ENCODE assay signal across 17 cellular contexts in genomic region chr6:29720863-29721262, GRCh38. TPM values are rescaled to one million over a fixed set of nuclear protein-coding genes. Genes with fewer than 3 reads are reported as not detected.
DNase-seq lines count a peak whose midpoint lies in the region; ATAC-seq, FAIRE-seq and TF ChIP-seq lines count a peak whose summit lies in the region.
"Had no signal": no experiment of that assay in that cellular context is flagged by ENCODE, and none has a peak within 500 bp of the region (broad histone marks: within the 10 kb centered on the region; RNA-seq: fewer than 3 reads in every experiment).

No MANE protein-coding gene starts in this region.

- WGBS in HepG2 (ENCODE audit: low lambda C conversion rate) = 3% methylated on average over 2 of the region's 2 CpGs
- WGBS in right lobe of liver (ENCODE audit: insufficient coverage, low coverage, low lambda C conversion rate, missing lambda C conversion rate) = 19% methylated on average over 2 of the region's 2 CpGs
- 11% methylated on average over 2 of the region's 2 CpGs for WGBS in GM12878 (ENCODE audit: insufficient coverage, insufficient replicate concordance, low lambda C conversion rate, missing lambda C conversion rate)
- WGBS in pancreas, 2 donors = 15 to 28% methylated on average over 2 of the region's 2 CpGs

- no peaks in the 10 kb centered on the region for H3K79me2 ChIP-seq in HepG2 (ENCODE audit: insufficient read depth, low read length)
- H3K79me2 ChIP-seq in GM12878 (ENCODE audit: control insufficient read depth, insufficient read depth, low read length) = peaks cover 34% of the 10 kb centered on the region

- TF ChIP-seq RAD21 in HepG2 (CRISPR knock-in tag; IDR thresholded peaks at IDR 0.05) (no peak), GM12878 (IDR thresholded peaks at IDR 0.05; ENCODE audit: insufficient read depth, low read depth, low read length) (no peak)

- TF ChIP-seq POLR2A in HepG2 (IDR thresholded peaks at IDR 0.05; ENCODE audit: insufficient read depth in 1 of 2, low read depth in 2 of 2, low read length in 2 of 2) = no peak
- no peak for TF ChIP-seq POLR2A in right lobe of liver (IDR thresholded peaks at IDR 0.05)
- no peak for TF ChIP-seq POLR2A in GM12878 (IDR thresholded peaks at IDR 0.05; ENCODE audit: low read depth, low read length)

- intact Hi-C loops in HepG2 (cut with micrococcal nuclease; ENCODE audit: unreplicated experiment) (no loop called here), right lobe of liver (cut with DNase I) (no loop called here), GM12878 (cut with micrococcal nuclease; ENCODE audit: unreplicated experiment) (loop anchor here (10.0 kb wide), 1 partner anchor 224 kb away; the partner anchor contains the start of gene HLA-A), pancreas (cut with DNase I) (no loop called here)

- H3K9me3 ChIP-seq in HepG2 (ENCODE audit: low read length) (no peaks in the 10 kb centered on the region), right lobe of liver (no peaks in the 10 kb centered on the region), GM12878 (replicated peaks; ENCODE audit: control insufficient read depth, insufficient read depth, low read length) (no peaks in the 10 kb centered on the region), pancreas (no peaks in the 10 kb centered on the region)
- H3K9me3 ChIP-seq: colonic mucosa had no signal

- FAIRE-seq in HepG2 (lab: Jason Lieb, UNC) (no peak), GM12878 (lab: Jason Lieb, UNC) (no peak), pancreas (lab: Jason Lieb, UNC) (no peak)
- FAIRE-seq: frontal cortex had no signal

- no peak overlapping the region for H3K27ac ChIP-seq in HepG2 (ENCODE audit: extremely low read length, insufficient read depth, low read length)
- H3K27ac ChIP-seq in right lobe of liver = no peak overlapping the region
- H3K27ac ChIP-seq in GM12878 (ENCODE audit: control insufficient read depth, insufficient read depth) = no peak overlapping the region
- H3K27ac ChIP-seq in pancreas = no peak overlapping the region
- H3K27ac ChIP-seq: colonic mucosa, KMS-11 had no signal

- H3K4me2 ChIP-seq in HepG2 (ENCODE audit: low read depth, low read length) (no peak overlapping the region), GM12878 (ENCODE audit: control insufficient read depth, insufficient read depth) (no peak overlapping the region)
- H3K4me2 ChIP-seq: KMS-11 had no signal

- H3K27me3 ChIP-seq in HepG2 (ENCODE audit: control insufficient read depth in 1 of 2, insufficient read depth in 2 of 2, low read length in 2 of 2) (peaks cover 2 to 7% of the 10 kb centered on the region in 2 experiments; a peak in 2 of 5 replicates), right lobe of liver (no peaks in the 10 kb centered on the region), GM12878 (replicated peaks in 1 of 2; ENCODE audit: control insufficient read depth in 2 of 2, insufficient read depth in 2 of 2, low read length in 1 of 2) (no peaks in the 10 kb centered on the region), pancreas (no peaks in the 10 kb centered on the region)
- H3K27me3 ChIP-seq: colonic mucosa had no signal

- SMC1A ChIA-PET in GM12878 (lab: Charles Lee; ENCODE audit: uncharacterized antibody, unreplicated experiment) = interaction anchor here (1.2 to 1.8 kb wide), 3 partner anchors 12 to 71 kb away, joined by 3 to 9 read pairs (median 6); no protein-coding TSS in a partner anchor

- DNase-seq in HepG2 (ENCODE audit: low spot score) (no peak), right lobe of liver (no peak), HT-29 (ENCODE audit: low spot score) (peak; percentile 11), GM12878 (ENCODE audit: low read depth, low spot score) (no peak), NCI-H2227 (lab: John Stamatoyannopoulos, UW; ENCODE audit: unreplicated experiment) (no peak), pancreas (no peak), midbrain (lab: John Stamatoyannopoulos, UW) (no peak), NCI-H1694 treated with DMSO at 0.1 percent for 48 hours (lab: John Stamatoyannopoulos, UW) (no peak)
- DNase-seq: activated CD4-positive, CD25-positive, alpha-beta regulatory T cell treated with anti-CD3 and anti-CD28 coated beads, Interleukin-2, amount 50 U/mL, for 72 hours; colonic mucosa; GOT3; NCI-H1436; SIG-M5 had no signal

- H3K36me3 ChIP-seq in HepG2 (replicated peaks in 1 of 2; ENCODE audit: control insufficient read depth in 1 of 2, insufficient read depth in 2 of 2, low read length in 2 of 2) = no peaks in the 10 kb centered on the region
- H3K36me3 ChIP-seq in right lobe of liver = no peaks in the 10 kb centered on the region
- H3K36me3 ChIP-seq in GM12878 (ENCODE audit: control insufficient read depth in 2 of 2, insufficient read depth in 2 of 2, low read length in 1 of 2) = peaks cover 5 to 13% of the 10 kb centered on the region in 2 experiments; a peak in 3 of 4 replicates
- no peaks in the 10 kb centered on the region for H3K36me3 ChIP-seq in pancreas
- H3K36me3 ChIP-seq: colonic mucosa had no signal

- H3K4me3 ChIP-seq in HepG2 (replicated peaks in 1 of 3; ENCODE audit: insufficient read depth in 1 of 3, low read depth in 2 of 3, low read length in 3 of 3) = no peak overlapping the region
- H3K4me3 ChIP-seq in right lobe of liver = no peak overlapping the region
- no peak overlapping the region for H3K4me3 ChIP-seq in GM12878
- no peak overlapping the region for H3K4me3 ChIP-seq in pancreas
- H3K4me3 ChIP-seq: colonic mucosa had no signal

- no peak overlapping the region for H3K9ac ChIP-seq in HepG2 (ENCODE audit: insufficient read depth, low read depth, low read length)
- no peak overlapping the region for H3K9ac ChIP-seq in GM12878 (ENCODE audit: control insufficient read depth, insufficient read depth, low read length)
- H3K9ac ChIP-seq: KMS-11 had no signal

- CTCF ChIA-PET in HepG2 (lab: Yijun Ruan, JAX; ENCODE audit: low intra/inter-chr PET ratio, low total read pairs) (no interaction called here), GM12878 (lab: Yijun Ruan, JAX) (interaction anchor here (0.6 to 2.6 kb wide), 14 partner anchors 8 to 679 kb away, joined by 3 to 21 read pairs (median 4); no protein-coding TSS in a partner anchor)

- ATAC-seq in HepG2 (no peak), right lobe of liver (no peak), GM12878 (no peak), pancreas (no peak)
- ATAC-seq: left lobe of liver, sciatic nerve had no signal

- BruUV-seq in HepG2 (replicated peaks; lab: Mats Ljungman, UMichigan) (no TSS peak), GM12878 (replicated peaks; lab: Mats Ljungman, UMichigan) (no TSS peak)

- RAD21 ChIA-PET in GM12878 (lab: Charles Lee; ENCODE audit: unreplicated experiment) = no interaction called here

- TF ChIP-seq EP300 in HepG2 (IDR thresholded peaks at IDR 0.05; ENCODE audit: low read depth in 2 of 2, low read length in 2 of 2) (no peak), HepG2 (CRISPR knock-in tag; IDR thresholded peaks at IDR 0.05; ENCODE audit: borderline replicate concordance) (no peak), GM12878 (IDR thresholded peaks at IDR 0.05; ENCODE audit: borderline replicate concordance in 1 of 2, control insufficient read depth in 1 of 2, low read depth in 2 of 2, low read length in 2 of 2) (no peak)

- H4K20me1 ChIP-seq in HepG2 (ENCODE audit: insufficient read depth, low read length) (no peaks in the 10 kb centered on the region), GM12878 (ENCODE audit: control insufficient read depth, insufficient read depth) (peaks cover 6% of the 10 kb centered on the region)

- H2AFZ ChIP-seq in HepG2 (ENCODE audit: low read length) (no peak overlapping the region), GM12878 (ENCODE audit: control insufficient read depth, low read depth, low read length) (no peak overlapping the region)

- H3K4me1 ChIP-seq in HepG2 (ENCODE audit: insufficient read depth, low read length) (no peaks in the 10 kb centered on the region), right lobe of liver (peaks cover 0 to 6% (median 0%) of the 10 kb centered on the region in 4 donors), GM12878 (ENCODE audit: control insufficient read depth, insufficient read depth, low read length) (peaks cover 12% of the 10 kb centered on the region), pancreas (no peaks in the 10 kb centered on the region)
- H3K4me1 ChIP-seq: colonic mucosa had no signal

- in situ Hi-C loops in HepG2 (cut with HindIII; ENCODE audit: extremely low pct_ligation_motif_present, low pct_unique_long_range_greater_than_20kb) (no loop called here), GM12878 (cut with MboI) (no loop called here)

- TF ChIP-seq CTCF in HepG2 (CRISPR knock-in tag; IDR thresholded peaks at IDR 0.05) = peak; percentile 15; the same call in 1 of the 2 replicates
- no peak for TF ChIP-seq CTCF in right lobe of liver (IDR thresholded peaks at IDR 0.05)
- peak in 2 of 3 experiments; percentile 28 to 36; a peak in 3 of 6 replicates for TF ChIP-seq CTCF in GM12878 (IDR thresholded peaks at IDR 0.05 in 2 of 3, conservative IDR thresholded peaks at IDR 0.05 in 1 of 3; ENCODE audit: control insufficient read depth in 2 of 3, extremely low read depth in 1 of 3, insufficient read depth in 1 of 3, low read depth in 3 of 3, low read length in 3 of 3)
- no peak for TF ChIP-seq CTCF in pancreas (IDR thresholded peaks at IDR 0.05)

- POLR2A ChIA-PET in HepG2 (lab: Yijun Ruan, JAX) = no interaction called here
- POLR2A ChIA-PET in GM12878 (lab: Charles Lee) = interaction anchor here (0.7 to 2.0 kb wide), 3 partner anchors 29 to 188 kb away, joined by 3 to 9 read pairs (median 4); no protein-coding TSS in a partner anchor

RNA-seq across cellular contexts. Expression of gene HLA-F, which starts 2.4 kb away (rescaled TPM):
- 3.5 and 6.0 TPM in 2 replicates for total RNA-seq in HepG2 (2016; rRNA removed; fragmentation: Illumina TruSeq; extraction: Trizol)
- total RNA-seq in HepG2 (2016; cell fraction: cytosol; rRNA removed; fragmentation: Illumina TruSeq; extraction: Trizol; ENCODE audit: low read depth) = 0.71 and 1.1 TPM in 2 replicates
- 3.2 and 6.7 TPM in 2 replicates for total RNA-seq in HepG2 (2016; cell fraction: insoluble cytoplasmic fraction; rRNA removed; fragmentation: Illumina TruSeq; extraction: Trizol)
- total RNA-seq in HepG2 (2016; cell fraction: membrane; rRNA removed; fragmentation: Illumina TruSeq; extraction: Trizol) = 1.2 and 2.9 TPM in 2 replicates
- total RNA-seq in HepG2 (2016; cell fraction: nucleus; rRNA removed; fragmentation: Illumina TruSeq; extraction: Trizol) = 6.6 and 6.7 TPM in 2 replicates
- polyA plus RNA-seq in HepG2 (2011; rRNA removed) = 6.1 and 9.3 TPM in 2 replicates
- 4.3 and 5.2 TPM in 2 replicates for polyA plus RNA-seq in HepG2 (2011; cell fraction: cytosol; rRNA removed)
- 19.2 and 30.0 TPM in 2 replicates for polyA plus RNA-seq in HepG2 (2011; cell fraction: nucleus; rRNA removed)
- 5.4 and 8.4 TPM in 2 replicates for polyA plus RNA-seq in HepG2 (2012)
- polyA plus RNA-seq in HepG2 (2016; cell fraction: cytosol; fragmentation: Illumina TruSeq; extraction: Trizol; ENCODE audit: low read depth) = 0.76 and 0.84 TPM in 2 replicates
- polyA plus RNA-seq in HepG2 (2016; cell fraction: insoluble cytoplasmic fraction; fragmentation: Illumina TruSeq; extraction: Trizol; ENCODE audit: low read depth) = 2.5 and 2.7 TPM in 2 replicates
- polyA plus RNA-seq in HepG2 (2016; cell fraction: membrane; fragmentation: Illumina TruSeq; extraction: Trizol; ENCODE audit: low read depth) = 0.65 and 1.1 TPM in 2 replicates
- polyA plus RNA-seq in HepG2 (2016; cell fraction: nucleus; fragmentation: Illumina TruSeq; extraction: Trizol; ENCODE audit: insufficient read depth, low read depth) = 11.8 and 13.2 TPM in 2 replicates
- polyA minus RNA-seq in HepG2 (2011; rRNA and poly(A)+ RNA removed; ENCODE audit: low replicate concordance) = 0.33 and 3.7 TPM in 2 replicates
- 1.1 and 2.0 TPM in 2 replicates for polyA minus RNA-seq in HepG2 (2011; cell fraction: cytosol; rRNA and poly(A)+ RNA removed)
- polyA minus RNA-seq in HepG2 (2011; cell fraction: nucleus; rRNA and poly(A)+ RNA removed) = 5.7 and 9.8 TPM in 2 replicates
- 10 to 100 TPM in 5 of 6 experiments, 1 to 10 TPM in 1; 9.8 to 41.3 (median 26.4) TPM for total RNA-seq in right lobe of liver
- total RNA-seq in HT-29 (2014; rRNA removed; shearing (Covaris generic)) = 10.9 and 15.5 TPM in 2 replicates
- 698 and 699 TPM in 2 replicates for total RNA-seq in GM12878 (2013; cell fraction: nucleolus; rRNA removed)
- 310 and 335 TPM in 2 replicates for total RNA-seq in GM12878 (2014; rRNA removed)
- total RNA-seq in GM12878 (2014; rRNA removed; fragmentation: Illumina TruSeq; extraction: Trizol) = 147 and 149 TPM in 2 replicates
- total RNA-seq in GM12878 (2021) = 302 and 313 TPM in 2 replicates
- 183 TPM for polyA plus RNA-seq in GM12878 (2011; ENCODE audit: low read depth)
- 174 and 276 TPM in 2 replicates for polyA plus RNA-seq in GM12878 (2011; rRNA removed)
- polyA plus RNA-seq in GM12878 (2011; cell fraction: cytosol; rRNA removed) = 229 and 329 TPM in 2 replicates
- 1,246 and 1,757 TPM in 2 replicates for polyA plus RNA-seq in GM12878 (2011; cell fraction: nucleus; rRNA removed)
- polyA plus RNA-seq in GM12878 (2012) = 338 and 424 TPM in 2 replicates
- 29.4 and 87.6 TPM in 2 replicates for polyA plus RNA-seq in GM12878 (2014; fragmentation: Illumina TruSeq; extraction: Trizol)
- 100 to 1,000 TPM in 1 of 2 experiments, 10 to 100 TPM in 1; 30.1 to 107 TPM for polyA plus RNA-seq in GM12878 (2014; fragmentation: Nextera tagmentation; extraction: Ambion mirVana)
- polyA plus RNA-seq in GM12878 (2014; rRNA removed) = 342 and 354 TPM in 2 replicates
- polyA plus RNA-seq in GM12878 (2016; fragmentation: Nextera tagmentation; extraction: Ambion mirVana) = 100 to 1,000 TPM; 120 to 143 TPM
- polyA minus RNA-seq in GM12878 (2011; rRNA and poly(A)+ RNA removed) = 141 and 186 TPM in 2 replicates
- polyA minus RNA-seq in GM12878 (2011; cell fraction: cytosol; rRNA and poly(A)+ RNA removed) = 53.2 and 58.8 TPM in 2 replicates
- polyA minus RNA-seq in GM12878 (2011; cell fraction: nucleus; rRNA and poly(A)+ RNA removed) = 427 and 490 TPM in 2 replicates
- total RNA-seq in pancreas = 10 to 100 TPM in 4 of 6 donors, 1 to 10 TPM in 2; 6.1 to 33.8 (median 12.7) TPM
- 10 to 100 TPM; 30.1 to 72.6 TPM for polyA plus RNA-seq in pancreas

RNA-seq across cellular contexts. Expression of gene ZFP57, which starts 39.9 kb away (rescaled TPM):
- total RNA-seq in HepG2 (2016; rRNA removed; fragmentation: Illumina TruSeq; extraction: Trizol) (not detected in 2 replicates), right lobe of liver (under 1 TPM in 2 of 6 experiments, not detected in 4; 0.11 to 0.31 TPM), GM12878 (2014; rRNA removed) (not detected in 2 replicates), GM12878 (2014; rRNA removed; fragmentation: Illumina TruSeq; extraction: Trizol) (not detected in 2 replicates), GM12878 (2021) (not detected in 2 replicates), pancreas (under 1 TPM in 2 of 6 donors, not detected in 4; 0.09 to 0.12 TPM)
- not detected in 2 replicates for total RNA-seq in HepG2 (2016; cell fraction: cytosol; rRNA removed; fragmentation: Illumina TruSeq; extraction: Trizol; ENCODE audit: low read depth)
- not detected in 2 replicates for total RNA-seq in HepG2 (2016; cell fraction: insoluble cytoplasmic fraction; rRNA removed; fragmentation: Illumina TruSeq; extraction: Trizol)
- not detected in 2 replicates for total RNA-seq in HepG2 (2016; cell fraction: membrane; rRNA removed; fragmentation: Illumina TruSeq; extraction: Trizol)
- not detected in 2 replicates for total RNA-seq in HepG2 (2016; cell fraction: nucleus; rRNA removed; fragmentation: Illumina TruSeq; extraction: Trizol)
- polyA plus RNA-seq in HepG2 (2011; rRNA removed) (not detected in 2 replicates), GM12878 (2011; rRNA removed) (not detected in 2 replicates), GM12878 (2014; fragmentation: Illumina TruSeq; extraction: Trizol) (not detected in 2 replicates), GM12878 (2014; fragmentation: Nextera tagmentation; extraction: Ambion mirVana) (not detected), GM12878 (2014; rRNA removed) (not detected in 2 replicates), GM12878 (2016; fragmentation: Nextera tagmentation; extraction: Ambion mirVana) (not detected), pancreas (1 to 10 TPM in 1 of 2 donors, not detected in 1; 1.1 TPM)
- not detected in 2 replicates for polyA plus RNA-seq in HepG2 (2011; cell fraction: cytosol; rRNA removed)
- polyA plus RNA-seq in HepG2 (2011; cell fraction: nucleus; rRNA removed) = not detected in 2 replicates
- not detected in 2 replicates for polyA plus RNA-seq in HepG2 (2012)
- polyA plus RNA-seq in HepG2 (2016; cell fraction: cytosol; fragmentation: Illumina TruSeq; extraction: Trizol; ENCODE audit: low read depth) = not detected in 2 replicates
- not detected in 2 replicates for polyA plus RNA-seq in HepG2 (2016; cell fraction: insoluble cytoplasmic fraction; fragmentation: Illumina TruSeq; extraction: Trizol; ENCODE audit: low read depth)
- not detected in 2 replicates for polyA plus RNA-seq in HepG2 (2016; cell fraction: membrane; fragmentation: Illumina TruSeq; extraction: Trizol; ENCODE audit: low read depth)
- polyA plus RNA-seq in HepG2 (2016; cell fraction: nucleus; fragmentation: Illumina TruSeq; extraction: Trizol; ENCODE audit: insufficient read depth, low read depth) = not detected in 2 replicates
- polyA minus RNA-seq in HepG2 (2011; rRNA and poly(A)+ RNA removed; ENCODE audit: low replicate concordance) = not detected in 2 replicates
- polyA minus RNA-seq in HepG2 (2011; cell fraction: cytosol; rRNA and poly(A)+ RNA removed) = not detected in 2 replicates
- polyA minus RNA-seq in HepG2 (2011; cell fraction: nucleus; rRNA and poly(A)+ RNA removed) = not detected in 2 replicates
- total RNA-seq in HT-29 (2014; rRNA removed; shearing (Covaris generic)) = 0.13 TPM in 1 of 2 replicates, not detected in the other
- total RNA-seq in GM12878 (2013; cell fraction: nucleolus; rRNA removed) = not detected in 2 replicates
- polyA plus RNA-seq in GM12878 (2011; ENCODE audit: low read depth) = 0.85 TPM
- polyA plus RNA-seq in GM12878 (2011; cell fraction: cytosol; rRNA removed) = not detected in 2 replicates
- not detected in 2 replicates for polyA plus RNA-seq in GM12878 (2011; cell fraction: nucleus; rRNA removed)
- polyA plus RNA-seq in GM12878 (2012) = 0.98 and 1.1 TPM in 2 replicates
- not detected in 2 replicates for polyA minus RNA-seq in GM12878 (2011; rRNA and poly(A)+ RNA removed)
- not detected in 2 replicates for polyA minus RNA-seq in GM12878 (2011; cell fraction: cytosol; rRNA and poly(A)+ RNA removed)
- polyA minus RNA-seq in GM12878 (2011; cell fraction: nucleus; rRNA and poly(A)+ RNA removed) = not detected in 2 replicates
- total RNA-seq: colonic mucosa, frontal cortex, left lobe of liver, sciatic nerve had no signal

Comparison
In these comparisons a context has a peak if more than half of its experiments do, and no peak if none do; other contexts are left out.
1. CTCF ChIP-seq: peak in HepG2 (single experiment) and GM12878 (2 of 3); none in right lobe of liver (0 of 4) and pancreas (0 of 4).
2. Of the 75 proteins assayed by ChIP-seq in both HepG2 and GM12878: peak only in HepG2: none; only in GM12878: none; in both: CTCF; in neither: 74.